8 cellular contexts compared by ENCODE assay signal in genomic region chr1:30929135-30929889, GRCh38. TPM values are rescaled to one million over a fixed set of nuclear protein-coding genes. Genes with fewer than 3 reads are reported as not detected.
DNase-seq lines count a peak whose midpoint lies in the region; ATAC-seq and TF ChIP-seq lines count a peak whose summit lies in the region.

No MANE protein-coding gene starts in this region.

- H3K4me3 ChIP-seq in WI38 (ENCODE audit: low read depth, low read length) (no peak overlapping the region), coronary artery (no peak overlapping the region), lower lobe of right lung (no peak overlapping the region), suprapubic skin (no peak overlapping the region)

- 82% methylated on average over 4 of the region's 6 CpGs for WGBS in suprapubic skin

- ATAC-seq in lower lobe of right lung (peak; percentile 84 to 88), HG03354 (IDR thresholded peaks at IDR 0.05; ENCODE audit: poor library complexity, severe bottlenecking, unreplicated experiment) (no peak)

- TF ChIP-seq POLR2A in suprapubic skin (IDR thresholded peaks at IDR 0.05) = no peak

- no peak for TF ChIP-seq EP300 in suprapubic skin (IDR thresholded peaks at IDR 0.05)

- DNase-seq in NCI-H2171 treated with DMSO at 0.1 percent for 48 hours (lab: John Stamatoyannopoulos, UW) (peak; percentile 26), NCI-H2171 (lab: John Stamatoyannopoulos, UW) (no peak), NCI-H1092 treated with DMSO at 0.1 percent for 48 hours (lab: John Stamatoyannopoulos, UW) (peak; percentile 48), coronary artery (ENCODE audit: low spot score) (no peak), lower lobe of right lung (no peak), suprapubic skin (ENCODE audit: low spot score in 2 of 2) (no peak)

- intact Hi-C loops in lower lobe of right lung (cut with DNase I) = no loop called here

- H3K9me3 ChIP-seq in lower lobe of right lung (no peaks in the 10 kb centered on the region), suprapubic skin (no peaks in the 10 kb centered on the region)

- H3K4me1 ChIP-seq in lower lobe of right lung = no peaks in the 10 kb centered on the region
- H3K4me1 ChIP-seq in suprapubic skin = no peaks in the 10 kb centered on the region

- no peak overlapping the region for H3K27ac ChIP-seq in coronary artery
- H3K27ac ChIP-seq in lower lobe of right lung = no peak overlapping the region
- H3K27ac ChIP-seq in suprapubic skin = no peak overlapping the region

- H3K27me3 ChIP-seq in lower lobe of right lung (ENCODE audit: low read depth) (no peaks in the 10 kb centered on the region), suprapubic skin (no peaks in the 10 kb centered on the region)

- peaks cover 35% of the 10 kb centered on the region for H3K36me3 ChIP-seq in lower lobe of right lung
- peaks cover 31% of the 10 kb centered on the region for H3K36me3 ChIP-seq in suprapubic skin

- peak; percentile 66 for TF ChIP-seq CTCF in WI38 (IDR thresholded peaks at IDR 0.05; ENCODE audit: low read depth, low read length)
- TF ChIP-seq CTCF in coronary artery (IDR thresholded peaks at IDR 0.05) = peak; percentile 57
- TF ChIP-seq CTCF in lower lobe of right lung (IDR thresholded peaks at IDR 0.05) = peak; percentile 66
- TF ChIP-seq CTCF in suprapubic skin (IDR thresholded peaks at IDR 0.05) = peak; percentile 39 to 69

RNA-seq across cellular contexts. Expression of gene SDC3, which starts 20.8 kb away (rescaled TPM):
- 43.5 TPM for total RNA-seq in lower lobe of right lung
- total RNA-seq in suprapubic skin = 10 to 100 TPM in 3 of 4 donors, 1 to 10 TPM in 1; 7.7 to 16.7 (median 15.1) TPM

Comparison
In these comparisons a context has a peak if more than half of its experiments do, and no peak if none do; other contexts are left out.
1. DNase-seq: peak in NCI-H2171 treated with DMSO at 0.1 percent for 48 hours (single experiment) and NCI-H1092 treated with DMSO at 0.1 percent for 48 hours (single experiment); none in NCI-H2171 (single experiment), coronary artery (single experiment), lower lobe of right lung (single experiment) and suprapubic skin (0 of 2).
2. Peak in every context shown above with its lines, with median percentiles within 50 percentile points of each other: CTCF ChIP-seq.